In the genomic region with DNA sequence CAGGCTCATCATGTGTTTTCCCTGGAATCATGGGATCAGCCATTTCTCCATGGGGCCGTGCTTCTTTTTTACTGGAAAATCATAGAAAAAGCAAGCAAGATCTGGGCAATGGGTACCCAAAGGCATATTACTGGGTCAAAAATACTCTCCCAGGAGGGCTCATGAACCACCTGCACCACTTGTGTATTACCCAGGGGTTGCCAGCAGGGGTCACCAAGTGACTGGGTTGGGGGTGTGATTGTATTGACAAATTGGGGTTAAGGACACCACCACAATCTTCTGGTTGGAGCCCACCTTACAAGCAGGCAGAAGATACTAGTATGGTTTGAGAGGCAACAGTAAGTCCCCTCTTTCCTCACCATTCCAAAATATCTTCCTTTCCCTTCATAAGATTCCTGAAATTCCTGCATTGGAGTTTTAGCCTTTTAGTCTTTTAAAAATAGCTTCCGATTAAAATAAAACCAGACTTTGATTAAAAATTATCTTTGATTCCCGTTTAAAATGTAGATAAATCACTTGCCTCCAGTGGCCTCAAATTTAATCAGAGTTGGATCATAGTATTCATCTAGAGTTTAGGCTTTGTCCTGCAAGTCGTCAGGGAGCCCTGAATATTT, we compare ENCODE assay signal across 8 cellular contexts.
DNase-seq lines count a peak whose midpoint lies in the region; ATAC-seq, FAIRE-seq and TF ChIP-seq lines count a peak whose summit lies in the region.

No MANE protein-coding gene starts in this region.

- TF ChIP-seq EP300 in K562 (IDR thresholded peaks at IDR 0.05; ENCODE audit: low read length), result no peak

- in situ Hi-C loops in K562 (cut with MboI), result no loop called here

- intact Hi-C loops in K562 (cut with micrococcal nuclease), result no loop called here

- WGBS in K562 (ENCODE audit: insufficient coverage, low coverage, missing lambda C conversion rate), result 1% methylated on average over 4 of the region's 4 CpGs

- no peak overlapping the region for H2AFZ ChIP-seq in K562 (ENCODE audit: low read depth, low read length)

- no peak overlapping the region for H3K4me3 Mint-ChIP-seq in stimulated activated effector memory CD8-positive, alpha-beta T cell treated with anti-CD3 and anti-CD28 coated beads, Interleukin-12 subunit alpha, Interleukin-12 subunit beta, amount 100 ng/mL, for 72 hours

- H3K4me1 Mint-ChIP-seq in stimulated activated effector memory CD8-positive, alpha-beta T cell treated with anti-CD3 and anti-CD28 coated beads, Interleukin-12 subunit alpha, Interleukin-12 subunit beta, amount 100 ng/mL, for 72 hours, result no peaks in the 10 kb centered on the region

- no peak overlapping the region for H3K27ac ChIP-seq in AG04450 (ENCODE audit: low read depth, low read length)
- H3K27ac ChIP-seq in RWPE1, result no peak overlapping the region
- no peak overlapping the region for H3K27ac ChIP-seq in K562 (ENCODE audit: extremely low read depth, low read depth, low read length)

- H4K20me1 ChIP-seq in K562 (replicated peaks; ENCODE audit: control insufficient read depth, insufficient read depth, low read length), result no peaks in the 10 kb centered on the region

- no peaks in the 10 kb centered on the region for H3K9me1 ChIP-seq in K562 (ENCODE audit: control insufficient read depth, insufficient read depth, low read length)

- no peak overlapping the region for H3K9ac ChIP-seq in K562 (ENCODE audit: insufficient read depth in 1 of 2, low read depth in 2 of 2, low read length in 2 of 2)

- TF ChIP-seq CTCF in AG04450 (IDR thresholded peaks at IDR 0.05; ENCODE audit: low read depth, low read length) (peak; percentile 36), RWPE1 (conservative IDR thresholded peaks at IDR 0.05; ENCODE audit: low read depth) (0 out of 2 replicates have a peak, but pooled peaks have one; percentile 28), K562 (IDR thresholded peaks at IDR 0.05 in 2 of 3, conservative IDR thresholded peaks at IDR 0.05 in 1 of 3; ENCODE audit: insufficient read depth in 2 of 3, low read depth in 1 of 3, low read length in 3 of 3) (peak; percentile 37 to 53 (median 42); a peak in 5 of 6 replicates)

- H3K36me3 Mint-ChIP-seq in stimulated activated effector memory CD8-positive, alpha-beta T cell treated with anti-CD3 and anti-CD28 coated beads, Interleukin-12 subunit alpha, Interleukin-12 subunit beta, amount 100 ng/mL, for 72 hours, result no peaks in the 10 kb centered on the region

- no peaks in the 10 kb centered on the region for H3K9me3 Mint-ChIP-seq in stimulated activated effector memory CD8-positive, alpha-beta T cell treated with anti-CD3 and anti-CD28 coated beads, Interleukin-12 subunit alpha, Interleukin-12 subunit beta, amount 100 ng/mL, for 72 hours

- no peaks in the 10 kb centered on the region for H3K36me3 ChIP-seq in K562 (ENCODE audit: control insufficient read depth, insufficient read depth, low read length)

- FAIRE-seq in GM12891 (lab: Jason Lieb, UNC) (no peak), K562 (lab: Jason Lieb, UNC) (no peak)

- CTCF ChIA-PET in AG04450 (lab: Charles Lee), result interaction anchor here (0.9 kb wide), 1 partner anchor 1208 kb away, joined by 3 read pairs; no protein-coding TSS in a partner anchor
- CTCF ChIA-PET in RWPE1 (lab: Yijun Ruan, JAX), result interaction anchor here (0.6 kb wide), 1 partner anchor 396 kb away, joined by 3 read pairs; no protein-coding TSS in a partner anchor
- CTCF ChIA-PET in K562 (lab: Yijun Ruan, JAX; ENCODE audit: low intra/inter-chr PET ratio), result interaction anchor here (0.6 kb wide), 1 partner anchor 1410 kb away, joined by 3 read pairs; no protein-coding TSS in a partner anchor

- BruUV-seq in K562 (replicated peaks; lab: Mats Ljungman, UMichigan), result no TSS peak

- DNase-seq in AG04450 (ENCODE audit: low read depth, low spot score) (no peak), GM12891 (ENCODE audit: insufficient read length, low spot score) (peak; percentile 16), RWPE1 (ENCODE audit: low spot score) (peak; percentile 66), K562 (ENCODE audit: extremely low read depth in 1 of 4, low spot score in 3 of 4) (peak; percentile 15 to 48 (median 47)), kidney tubule cell (ENCODE audit: low spot score) (peak; percentile 38), NCI-H510A treated with DMSO at 0.1 percent for 48 hours (lab: John Stamatoyannopoulos, UW) (no peak)
- peak; percentile 30 to 70 for DNase-seq in stimulated activated effector memory CD8-positive, alpha-beta T cell treated with anti-CD3 and anti-CD28 coated beads, Interleukin-12 subunit alpha, Interleukin-12 subunit beta, amount 100 ng/mL, for 72 hours (ENCODE audit: low spot score in 2 of 2)

- H3K4me1 ChIP-seq in K562 (replicated peaks in 1 of 2; ENCODE audit: control insufficient read depth in 2 of 2, insufficient read depth in 2 of 2, low read length in 2 of 2), result no peaks in the 10 kb centered on the region

- no peak overlapping the region for H3K4me2 ChIP-seq in K562 (ENCODE audit: insufficient read depth, low read length)

- no peak for TF ChIP-seq POLR2A in GM12891 (IDR thresholded peaks at IDR 0.05; ENCODE audit: low read depth, low read length)
- no peak for TF ChIP-seq POLR2A in K562 (conservative IDR thresholded peaks at IDR 0.05)

- POLR2A ChIA-PET in AG04450 (lab: Yijun Ruan, JAX), result no interaction called here
- POLR2A ChIA-PET in RWPE1 (lab: Yijun Ruan, JAX; ENCODE audit: low non-redundant PET), result no interaction called here
- POLR2A ChIA-PET in K562 (lab: Yijun Ruan, JAX), result no interaction called here

- H3K27me3 ChIP-seq in AG04450 (ENCODE audit: control insufficient read depth, insufficient read depth, low read length) (no peaks in the 10 kb centered on the region), K562 (ENCODE audit: control insufficient read depth in 2 of 2, insufficient read depth in 2 of 2, low read length in 2 of 2) (no peaks in the 10 kb centered on the region)

- ATAC-seq in HG03025 (IDR thresholded peaks at IDR 0.05; ENCODE audit: low FRiP score, unreplicated experiment) (peak; percentile 62), K562 (no peak)
- peak; percentile 48 for ATAC-seq in stimulated activated effector memory CD8-positive, alpha-beta T cell treated with anti-CD3 and anti-CD28 coated beads, Interleukin-12 subunit alpha, Interleukin-12 subunit beta, amount 100 ng/mL, for 72 hours

- no peaks in the 10 kb centered on the region for H3K79me2 ChIP-seq in K562 (ENCODE audit: control insufficient read depth, insufficient read depth, low read length)

- H3K9me3 ChIP-seq in AG04450 (ENCODE audit: control insufficient read depth, insufficient read depth, low read length) (peaks cover 16% of the 10 kb centered on the region), K562 (replicated peaks; ENCODE audit: control insufficient read depth, insufficient read depth, low read depth, low read length) (no peaks in the 10 kb centered on the region)

- H3K27ac Mint-ChIP-seq in stimulated activated effector memory CD8-positive, alpha-beta T cell treated with anti-CD3 and anti-CD28 coated beads, Interleukin-12 subunit alpha, Interleukin-12 subunit beta, amount 100 ng/mL, for 72 hours, result no peak overlapping the region

- no peak overlapping the region for H3K4me3 ChIP-seq in AG04450 (ENCODE audit: low read depth, low read length)
- no peak overlapping the region for H3K4me3 ChIP-seq in K562

- TF ChIP-seq RAD21 in K562 (CRISPR knock-in tag; conservative IDR thresholded peaks at IDR 0.05 in 1 of 2, IDR thresholded peaks at IDR 0.05 in 1 of 2), result peak; percentile 40 to 54

TF ChIP-seq in GM12891, 5 proteins besides CTCF, POLR2A, EP300 and RAD21:
- TF ChIP-seq TAF1 (IDR thresholded peaks at IDR 0.05; ENCODE audit: low read depth, low read length), result no peak
- TF ChIP-seq POLR2AphosphoS5 (IDR thresholded peaks at IDR 0.05; ENCODE audit: low read depth, low read length), result no peak
- TF ChIP-seq POU2F2 (IDR thresholded peaks at IDR 0.05; ENCODE audit: low read depth, low read length), result no peak
- no peak for TF ChIP-seq PAX5 (IDR thresholded peaks at IDR 0.05; ENCODE audit: insufficient read depth, low read length, severe bottlenecking)

TF ChIP-seq in K562, 482 proteins besides CTCF, POLR2A, EP300 and RAD21:
- TF ChIP-seq ZNF586 (CRISPR knock-in tag; conservative IDR thresholded peaks at IDR 0.05) (no peak), TFAP4 (CRISPR knock-in tag; IDR thresholded peaks at IDR 0.05; ENCODE audit: borderline replicate concordance) (no peak), SP1 (CRISPR knock-in tag; IDR thresholded peaks at IDR 0.05) (no peak), FOXP1 (CRISPR knock-in tag; IDR thresholded peaks at IDR 0.05) (no peak), SMC3 (conservative IDR thresholded peaks at IDR 0.05; ENCODE audit: insufficient read depth, low read depth, low read length) (peak; percentile 34; the same call in 1 of the 2 replicates), SIX5 (IDR thresholded peaks at IDR 0.05; ENCODE audit: borderline replicate concordance in 1 of 2, insufficient read depth in 1 of 2, low read depth in 1 of 2, low read length in 2 of 2) (no peak), TCF15 (CRISPR knock-in tag; IDR thresholded peaks at IDR 0.05) (no peak), MEIS2 (IDR thresholded peaks at IDR 0.05; ENCODE audit: partially characterized antibody) (no peak)

Comparison
In these comparisons a context has a peak if more than half of its experiments do, and no peak if none do; other contexts are left out.
1. DNase-seq: peak in GM12891 (single experiment), RWPE1 (single experiment), K562 (4 of 4), kidney tubule cell (single experiment) and stimulated activated effector memory CD8-positive, alpha-beta T cell treated with anti-CD3 and anti-CD28 coated beads, Interleukin-12 subunit alpha, Interleukin-12 subunit beta, amount 100 ng/mL, for 72 hours (2 of 2); none in AG04450 (single experiment) and NCI-H510A treated with DMSO at 0.1 percent for 48 hours (single experiment).
2. Peak in every context shown above with its lines, with median percentiles within 50 percentile points of each other: CTCF ChIP-seq.